8 cellular contexts compared by ENCODE assay signal in genomic region chr2:218648473-218649100, GRCh38. TPM values are rescaled to one million over a fixed set of nuclear protein-coding genes. Genes with fewer than 3 reads are reported as not detected.
A peak's percentile ranks its signal among the peaks of the same experiment; 100 is the strongest.
DNase-seq lines count a peak whose midpoint lies in the region; ATAC-seq, FAIRE-seq and TF ChIP-seq lines count a peak whose summit lies in the region.

No MANE protein-coding gene starts in this region.

- peaks cover 96% of the 10 kb centered on the region for H3K36me3 ChIP-seq in neutrophil

- ATAC-seq in activated T-cell treated with anti-CD3 and anti-CD28 coated beads, Interleukin-2, amount 50 U/mL, for 72 hours (replicated peaks in 1 of 2): peak; percentile 53 to 72
- ATAC-seq in GM21447 (IDR thresholded peaks at IDR 0.05; ENCODE audit: unreplicated experiment): no peak
- ATAC-seq in HG02973 (IDR thresholded peaks at IDR 0.05; ENCODE audit: unreplicated experiment): no peak

- H3K27me3 Mint-ChIP-seq in activated T-cell treated with anti-CD3 and anti-CD28 coated beads, Interleukin-2, amount 50 U/mL, for 72 hours (ENCODE audit: low read depth): no peaks in the 10 kb centered on the region

- no peaks in the 10 kb centered on the region for H3K27me3 ChIP-seq in neutrophil

- no peak overlapping the region for H3K27ac Mint-ChIP-seq in activated T-cell treated with anti-CD3 and anti-CD28 coated beads, Interleukin-2, amount 50 U/mL, for 72 hours

- DNase-seq in D721Med (ENCODE audit: insufficient read length, low spot score): peak; percentile 69
- no peak for DNase-seq in HFF-Myc (ENCODE audit: extremely low read depth, low read depth)
- peak; percentile 69 for DNase-seq in OCI-M1 (lab: John Stamatoyannopoulos, UW)
- peak; percentile 47 to 53 for DNase-seq in activated T-cell treated with anti-CD3 and anti-CD28 coated beads, Interleukin-2, amount 50 U/mL, for 72 hours
- peak; percentile 76 for DNase-seq in fibroblast of the aortic adventitia (ENCODE audit: low read depth)

- no peaks in the 10 kb centered on the region for H3K9me3 Mint-ChIP-seq in activated T-cell treated with anti-CD3 and anti-CD28 coated beads, Interleukin-2, amount 50 U/mL, for 72 hours

- peak; percentile 51 for FAIRE-seq in D721Med (lab: Jason Lieb, UNC)

- H3K36me3 Mint-ChIP-seq in activated T-cell treated with anti-CD3 and anti-CD28 coated beads, Interleukin-2, amount 50 U/mL, for 72 hours (ENCODE audit: insufficient read depth in 2 of 2): peaks cover 6 to 22% of the 10 kb centered on the region in 2 donors

- H3K4me3 Mint-ChIP-seq in activated T-cell treated with anti-CD3 and anti-CD28 coated beads, Interleukin-2, amount 50 U/mL, for 72 hours: no peak overlapping the region

- no peaks in the 10 kb centered on the region for H3K9me3 ChIP-seq in neutrophil

- peaks cover 9% of the 10 kb centered on the region for H3K4me1 Mint-ChIP-seq in activated T-cell treated with anti-CD3 and anti-CD28 coated beads, Interleukin-2, amount 50 U/mL, for 72 hours (ENCODE audit: low read depth)

- TF ChIP-seq CTCF in D721Med (IDR thresholded peaks at IDR 0.05; ENCODE audit: insufficient read depth, missing control alignments) (peak; percentile 79), HFF-Myc (IDR thresholded peaks at IDR 0.05; ENCODE audit: low read depth, low read length, missing control alignments) (peak; percentile 90), fibroblast of the aortic adventitia (IDR thresholded peaks at IDR 0.05; ENCODE audit: insufficient read depth, low read length) (peak; percentile 87), neutrophil (IDR thresholded peaks at IDR 0.05) (peak; percentile 59)

- no peak overlapping the region for H3K27ac ChIP-seq in neutrophil

- H3K4me3 ChIP-seq in HFF-Myc (replicated peaks; ENCODE audit: low read depth, low read length): no peak overlapping the region
- H3K4me3 ChIP-seq in fibroblast of the aortic adventitia (ENCODE audit: low read depth, low read length): no peak overlapping the region
- H3K4me3 ChIP-seq in neutrophil (ENCODE audit: low read depth in 1 of 2, low read length in 1 of 2): no peak overlapping the region

- H3K4me1 ChIP-seq in neutrophil (ENCODE audit: control insufficient read depth in 1 of 2, insufficient read depth in 1 of 2, low read depth in 1 of 2, low read length in 1 of 2): no peaks in the 10 kb centered on the region

RNA-seq across cellular contexts. Expression of gene ZNF142, which starts 10.8 kb away (rescaled TPM):
- 10 to 100 TPM; 41.3 to 46.6 TPM for total RNA-seq in activated T-cell treated with anti-CD3 and anti-CD28 coated beads, Interleukin-2, amount 50 U/mL, for 72 hours
- total RNA-seq in fibroblast of the aortic adventitia (ENCODE audit: low replicate concordance): 4.5 and 17.8 TPM in 2 replicates

RNA-seq across cellular contexts. Expression of gene BCS1L, which starts 10.9 kb away (rescaled TPM):
- total RNA-seq in activated T-cell treated with anti-CD3 and anti-CD28 coated beads, Interleukin-2, amount 50 U/mL, for 72 hours: 10 to 100 TPM; 55.3 to 86.5 TPM
- total RNA-seq in fibroblast of the aortic adventitia (ENCODE audit: low replicate concordance): 33.3 and 45.3 TPM in 2 replicates

RNA-seq across cellular contexts. Expression of gene RNF25, which starts 23.2 kb away (rescaled TPM):
- total RNA-seq in activated T-cell treated with anti-CD3 and anti-CD28 coated beads, Interleukin-2, amount 50 U/mL, for 72 hours: 10 to 100 TPM; 18.5 to 24.5 TPM
- total RNA-seq in fibroblast of the aortic adventitia (ENCODE audit: low replicate concordance): 6.5 and 26.2 TPM in 2 replicates

RNA-seq across cellular contexts. Expression of gene STK36, which starts 23.3 kb away (rescaled TPM):
- total RNA-seq in activated T-cell treated with anti-CD3 and anti-CD28 coated beads, Interleukin-2, amount 50 U/mL, for 72 hours: 10 to 100 TPM; 15.3 to 22.1 TPM
- total RNA-seq in fibroblast of the aortic adventitia (ENCODE audit: low replicate concordance): 31.0 and 65.6 TPM in 2 replicates

RNA-seq across cellular contexts. Expression of gene PLCD4, which starts 40.9 kb away (rescaled TPM):
- total RNA-seq in activated T-cell treated with anti-CD3 and anti-CD28 coated beads, Interleukin-2, amount 50 U/mL, for 72 hours: under 1 TPM; 0.24 to 0.35 TPM
- 1.2 and 6.4 TPM in 2 replicates for total RNA-seq in fibroblast of the aortic adventitia (ENCODE audit: low replicate concordance)

Comparison
In these comparisons a context has a peak if more than half of its experiments do, and no peak if none do; other contexts are left out.
1. ATAC-seq: peak in activated T-cell treated with anti-CD3 and anti-CD28 coated beads, Interleukin-2, amount 50 U/mL, for 72 hours (2 of 2); none in GM21447 (single experiment) and HG02973 (single experiment).
2. Peak in every context shown above with its lines, with median percentiles within 50 percentile points of each other: CTCF ChIP-seq.